18 cellular contexts compared by ENCODE assay signal in genomic region chr4:26360864-26361263, GRCh38. TPM values are rescaled to one million over a fixed set of nuclear protein-coding genes. Genes with fewer than 3 reads are reported as not detected.
DNase-seq lines count a peak whose midpoint lies in the region; ATAC-seq, FAIRE-seq and TF ChIP-seq lines count a peak whose summit lies in the region.
"Had no signal": no experiment of that assay in that cellular context is flagged by ENCODE, and none has a peak within 500 bp of the region (broad histone marks: within the 10 kb centered on the region; RNA-seq: fewer than 3 reads in every experiment).

No MANE protein-coding gene starts in this region.

- H3K9me3 Mint-ChIP-seq in activated T-helper 2 cell treated with anti-CD3 and anti-CD28 coated beads, Interferon-gamma antibody, Interleukin-2, Interleukin-4, amounts not matched to agents 10 μg/mL and 5 μg/mL and 100 μg/mL, durations not matched to agents 14 hours and 24 hours and 36 hours = no peaks in the 10 kb centered on the region
- no peaks in the 10 kb centered on the region for H3K9me3 Mint-ChIP-seq in mesothelial cell of epicardium

- H3K36me3 Mint-ChIP-seq in activated T-helper 2 cell treated with anti-CD3 and anti-CD28 coated beads, Interferon-gamma antibody, Interleukin-2, Interleukin-4, amounts not matched to agents 10 μg/mL and 5 μg/mL and 100 μg/mL, durations not matched to agents 14 hours and 24 hours and 36 hours (ENCODE audit: low read depth) = peaks cover 32% of the 10 kb centered on the region
- no peaks in the 10 kb centered on the region for H3K36me3 Mint-ChIP-seq in mesothelial cell of epicardium

- FAIRE-seq in GM12891 (lab: Jason Lieb, UNC) = peak; percentile 33
- FAIRE-seq: HepG2, pancreas had no signal

- TF ChIP-seq POLR2A in GM12891 (IDR thresholded peaks at IDR 0.05; ENCODE audit: low read depth, low read length) = no peak

- H3K27me3 Mint-ChIP-seq in activated T-helper 2 cell treated with anti-CD3 and anti-CD28 coated beads, Interferon-gamma antibody, Interleukin-2, Interleukin-4, amounts not matched to agents 10 μg/mL and 5 μg/mL and 100 μg/mL, durations not matched to agents 14 hours and 24 hours and 36 hours (ENCODE audit: low read depth) = no peaks in the 10 kb centered on the region
- H3K27me3 Mint-ChIP-seq in mesothelial cell of epicardium (ENCODE audit: low read depth) = no peaks in the 10 kb centered on the region

- H3K4me3 Mint-ChIP-seq in activated T-helper 2 cell treated with anti-CD3 and anti-CD28 coated beads, Interferon-gamma antibody, Interleukin-2, Interleukin-4, amounts not matched to agents 10 μg/mL and 5 μg/mL and 100 μg/mL, durations not matched to agents 14 hours and 24 hours and 36 hours (ENCODE audit: low read depth) = peak overlapping the region; percentile 22
- no peak overlapping the region for H3K4me3 Mint-ChIP-seq in mesothelial cell of epicardium

- peak overlapping the region; percentile 56 for H3K27ac Mint-ChIP-seq in activated T-helper 2 cell treated with anti-CD3 and anti-CD28 coated beads, Interferon-gamma antibody, Interleukin-2, Interleukin-4, amounts not matched to agents 10 μg/mL and 5 μg/mL and 100 μg/mL, durations not matched to agents 14 hours and 24 hours and 36 hours
- peak overlapping the region; percentile 60 for H3K27ac Mint-ChIP-seq in mesothelial cell of epicardium

- peaks cover 41% of the 10 kb centered on the region for H3K4me1 Mint-ChIP-seq in activated T-helper 2 cell treated with anti-CD3 and anti-CD28 coated beads, Interferon-gamma antibody, Interleukin-2, Interleukin-4, amounts not matched to agents 10 μg/mL and 5 μg/mL and 100 μg/mL, durations not matched to agents 14 hours and 24 hours and 36 hours (ENCODE audit: low read depth)
- peaks cover 22% of the 10 kb centered on the region for H3K4me1 Mint-ChIP-seq in mesothelial cell of epicardium

- DNase-seq in AG08395 (ENCODE audit: low spot score) = peak; percentile 4
- DNase-seq in GM12891 (ENCODE audit: insufficient read length, low spot score) = no peak
- no peak for DNase-seq in activated T-helper 2 cell treated with anti-CD3 and anti-CD28 coated beads, Interferon-gamma antibody, Interleukin-2, Interleukin-4, amounts not matched to agents 10 μg/mL and 5 μg/mL and 100 μg/mL, durations not matched to agents 14 hours and 24 hours and 36 hours (ENCODE audit: low spot score)
- no peak for DNase-seq in mesothelial cell of epicardium (ENCODE audit: low spot score in 2 of 2, unreplicated experiment in 2 of 2)
- DNase-seq in stimulated activated CD4-positive, alpha-beta T cell treated with anti-CD3 and anti-CD28 coated beads, Interleukin-1b, Interleukin-23, amount 100 ng/mL, for 48 hours = no peak
- no peak for DNase-seq in GDM1 (lab: John Stamatoyannopoulos, UW)
- DNase-seq: activated CD4-positive, alpha-beta T cell treated with anti-CD3 and anti-CD28 coated beads, Interleukin-2, amount 50 U/mL, for 1 hour; anterior cingulate cortex; Calu3; MM.1S; NCI-H2029; pancreas; SHP77; stimulated activated CD4-positive, alpha-beta T cell treated with anti-CD3 and anti-CD28 coated beads, Interleukin-4, amount 100 ng/mL, for 24 hours had no signal

- ATAC-seq in GM21526 (IDR thresholded peaks at IDR 0.05; ENCODE audit: low FRiP score, unreplicated experiment) (no peak), esophagus mucosa (no peak)
- ATAC-seq: gastroesophageal sphincter, HepG2 had no signal

- no peak for TF ChIP-seq CTCF in mesothelial cell of epicardium (IDR thresholded peaks at IDR 0.05; ENCODE audit: unreplicated experiment)

- intact Hi-C loops in activated T-helper 2 cell treated with anti-CD3 and anti-CD28 coated beads, Interferon-gamma antibody, Interleukin-2, Interleukin-4, amounts not matched to agents 10 μg/mL and 5 μg/mL and 100 μg/mL, durations not matched to agents 14 hours and 24 hours and 36 hours (cut with micrococcal nuclease) = no loop called here

TF ChIP-seq in GM12891, 5 proteins besides CTCF, POLR2A, EP300 and RAD21:
- no peak for TF ChIP-seq SPI1 (IDR thresholded peaks at IDR 0.05; ENCODE audit: low read depth, low read length)

RNA-seq across cellular contexts. Expression of gene RBPJ, which starts 40.0 kb away (rescaled TPM):
- polyA plus RNA-seq in GM12891 (2012; ENCODE audit: low read depth, missing spikeins) = 30.5 TPM
- 527 and 540 TPM in 2 replicates for total RNA-seq in activated T-helper 2 cell treated with anti-CD3 and anti-CD28 coated beads, Interferon-gamma antibody, Interleukin-2, Interleukin-4, amounts not matched to agents 10 μg/mL and 5 μg/mL and 100 μg/mL, durations not matched to agents 14 hours and 24 hours and 36 hours
- total RNA-seq in mesothelial cell of epicardium (83.5 to 87.0 TPM (median 86.1 TPM) in 3 replicates), esophagus mucosa (23.6 TPM)
